In the genomic region with DNA sequence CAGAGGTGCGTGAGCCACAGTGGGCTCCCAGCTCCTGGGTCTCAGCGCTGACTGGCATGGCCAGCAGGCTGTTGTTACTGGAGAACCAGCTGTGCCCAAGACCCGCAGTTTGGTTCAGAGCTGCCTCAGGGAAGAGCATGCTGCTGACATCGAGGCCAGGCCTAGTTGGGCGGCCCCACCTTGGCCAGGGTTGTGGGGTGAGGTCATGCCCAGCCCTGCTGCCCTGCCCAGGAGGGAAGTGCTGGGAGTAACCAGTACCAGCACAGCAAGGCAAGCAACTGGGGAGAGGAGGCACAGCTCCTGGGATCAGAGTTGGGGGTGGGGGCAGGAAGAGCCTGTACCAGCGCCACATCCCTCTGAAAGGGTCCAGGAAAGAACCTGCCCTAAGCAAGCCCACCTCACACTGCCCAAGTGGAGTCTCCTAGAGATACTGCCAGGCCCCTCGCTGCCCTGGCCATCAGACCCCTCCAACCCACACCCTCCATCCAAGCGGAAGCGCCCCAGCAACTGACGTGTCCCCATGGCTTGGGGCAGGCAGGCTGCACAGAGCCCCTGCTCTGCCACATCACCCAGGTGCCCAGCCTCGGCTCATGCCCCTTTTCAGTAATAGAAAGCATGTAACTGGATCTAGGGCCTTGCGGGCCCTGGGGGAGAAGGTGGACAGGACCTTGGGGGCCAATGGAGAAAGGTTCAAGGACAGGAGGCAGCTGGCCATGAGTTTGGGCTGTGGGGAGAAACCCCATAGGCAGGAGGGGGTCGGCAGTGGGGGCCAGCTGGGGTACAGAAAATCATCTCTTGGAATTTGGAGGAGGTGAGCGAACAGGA, we compare ENCODE assay signal across 2 cellular contexts.
TF ChIP-seq lines count a peak whose summit lies in the region.

No MANE protein-coding gene starts in this region.

TF ChIP-seq in A549, 52 proteins besides CTCF, POLR2A, EP300 and RAD21 (continued from another document):
- TF ChIP-seq, protein P1, sequence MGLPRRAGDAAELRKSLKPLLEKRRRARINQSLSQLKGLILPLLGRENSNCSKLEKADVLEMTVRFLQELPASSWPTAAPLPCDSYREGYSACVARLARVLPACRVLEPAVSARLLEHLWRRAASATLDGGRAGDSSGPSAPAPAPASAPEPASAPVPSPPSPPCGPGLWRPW (IDR thresholded peaks at IDR 0.05), result no peak
- TF ChIP-seq, protein P2, sequence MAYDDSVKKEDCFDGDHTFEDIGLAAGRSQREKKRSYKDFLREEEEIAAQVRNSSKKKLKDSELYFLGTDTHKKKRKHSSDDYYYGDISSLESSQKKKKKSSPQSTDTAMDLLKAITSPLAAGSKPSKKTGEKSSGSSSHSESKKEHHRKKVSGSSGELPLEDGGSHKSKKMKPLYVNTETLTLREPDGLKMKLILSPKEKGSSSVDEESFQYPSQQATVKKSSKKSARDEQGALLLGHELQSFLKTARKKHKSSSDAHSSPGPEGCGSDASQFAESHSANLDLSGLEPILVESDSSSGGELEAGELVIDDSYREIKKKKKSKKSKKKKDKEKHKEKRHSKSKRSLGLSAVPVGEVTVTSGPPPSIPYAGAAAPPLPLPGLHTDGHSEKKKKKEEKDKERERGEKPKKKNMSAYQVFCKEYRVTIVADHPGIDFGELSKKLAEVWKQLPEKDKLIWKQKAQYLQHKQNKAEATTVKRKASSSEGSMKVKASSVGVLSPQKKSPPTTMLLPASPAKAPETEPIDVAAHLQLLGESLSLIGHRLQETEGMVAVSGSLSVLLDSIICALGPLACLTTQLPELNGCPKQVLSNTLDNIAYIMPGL (CRISPR knock-in tag; IDR thresholded peaks at IDR 0.05; ENCODE audit: borderline replicate concordance), result no peak
- TF ChIP-seq CEBPB (IDR thresholded peaks at IDR 0.05), result no peak
- TF ChIP-seq JUNB (IDR thresholded peaks at IDR 0.05), result no peak
- TF ChIP-seq, protein P3, sequence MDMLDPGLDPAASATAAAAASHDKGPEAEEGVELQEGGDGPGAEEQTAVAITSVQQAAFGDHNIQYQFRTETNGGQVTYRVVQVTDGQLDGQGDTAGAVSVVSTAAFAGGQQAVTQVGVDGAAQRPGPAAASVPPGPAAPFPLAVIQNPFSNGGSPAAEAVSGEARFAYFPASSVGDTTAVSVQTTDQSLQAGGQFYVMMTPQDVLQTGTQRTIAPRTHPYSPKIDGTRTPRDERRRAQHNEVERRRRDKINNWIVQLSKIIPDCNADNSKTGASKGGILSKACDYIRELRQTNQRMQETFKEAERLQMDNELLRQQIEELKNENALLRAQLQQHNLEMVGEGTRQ (IDR thresholded peaks at IDR 0.05), result no peak
- TF ChIP-seq, protein P4, sequence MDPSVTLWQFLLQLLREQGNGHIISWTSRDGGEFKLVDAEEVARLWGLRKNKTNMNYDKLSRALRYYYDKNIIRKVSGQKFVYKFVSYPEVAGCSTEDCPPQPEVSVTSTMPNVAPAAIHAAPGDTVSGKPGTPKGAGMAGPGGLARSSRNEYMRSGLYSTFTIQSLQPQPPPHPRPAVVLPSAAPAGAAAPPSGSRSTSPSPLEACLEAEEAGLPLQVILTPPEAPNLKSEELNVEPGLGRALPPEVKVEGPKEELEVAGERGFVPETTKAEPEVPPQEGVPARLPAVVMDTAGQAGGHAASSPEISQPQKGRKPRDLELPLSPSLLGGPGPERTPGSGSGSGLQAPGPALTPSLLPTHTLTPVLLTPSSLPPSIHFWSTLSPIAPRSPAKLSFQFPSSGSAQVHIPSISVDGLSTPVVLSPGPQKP (IDR thresholded peaks at IDR 0.05; ENCODE audit: low read depth, low read length), result no peak
- no peak for TF ChIP-seq KDM1A (IDR thresholded peaks at IDR 0.05; ENCODE audit: low read depth)

TF ChIP-seq in SK-N-SH, 30 proteins besides CTCF, POLR2A, EP300 and RAD21 (continued from another document):
- TF ChIP-seq MXI1 (IDR thresholded peaks at IDR 0.05; ENCODE audit: low read depth, low read length), result 0 out of 2 replicates have a peak, but pooled peaks have one; percentile 39
